ENCODE assay signal across 11 cellular contexts in genomic region chr15:90420488-90420850, GRCh38. TPM values are rescaled to one million over a fixed set of nuclear protein-coding genes. Genes with fewer than 3 reads are reported as not detected.
A peak's percentile ranks its signal among the peaks of the same experiment; 100 is the strongest.
DNase-seq lines count a peak whose midpoint lies in the region; ATAC-seq and TF ChIP-seq lines count a peak whose summit lies in the region.
"Had no signal": no experiment of that assay in that cellular context is flagged by ENCODE, and none has a peak within 500 bp of the region (broad histone marks: within the 10 kb centered on the region; RNA-seq: fewer than 3 reads in every experiment).

No MANE protein-coding gene starts in this region.

- peaks cover 0 to 1% (median 0%) of the 10 kb centered on the region in 7 donors for H3K9me3 Mint-ChIP-seq in CD4-positive, CD25-positive, alpha-beta regulatory T cell
- H3K9me3 Mint-ChIP-seq in progenitor cell of endocrine pancreas (ENCODE audit: low read depth), result peaks cover 3% of the 10 kb centered on the region

- no peak overlapping the region for H3K4me2 ChIP-seq in MM.1S (ENCODE audit: low read depth, low read length)

- no peak for DNase-seq in CD4-positive, CD25-positive, alpha-beta regulatory T cell
- DNase-seq in progenitor cell of endocrine pancreas (ENCODE audit: low spot score, unreplicated experiment) (no peak), MM.1S (no peak), NCI-H146 treated with DMSO at 0.1 percent for 48 hours (lab: John Stamatoyannopoulos, UW; ENCODE audit: unreplicated experiment) (no peak), dermis blood vessel endothelial cell (no peak)
- DNase-seq: activated CD4-positive, alpha-beta T cell treated with anti-CD3 and anti-CD28 coated beads for 4 hours; DND-41 had no signal

- no peaks in the 10 kb centered on the region for H3K9me3 ChIP-seq in CD4-positive, CD25-positive, alpha-beta regulatory T cell (ENCODE audit: control insufficient read depth in 2 of 2, low read length in 2 of 2)
- H3K9me3 ChIP-seq in esophagus (ENCODE audit: control insufficient read depth in 2 of 2, insufficient read depth in 1 of 2, low read depth in 1 of 2, low read length in 1 of 2) (no peaks in the 10 kb centered on the region), MM.1S (replicated peaks; ENCODE audit: insufficient read depth, low read length) (no peaks in the 10 kb centered on the region)

- peaks cover 15% of the 10 kb centered on the region for H3K36me3 Mint-ChIP-seq in CD4-positive, CD25-positive, alpha-beta regulatory T cell
- peaks cover 12% of the 10 kb centered on the region for H3K36me3 Mint-ChIP-seq in progenitor cell of endocrine pancreas (ENCODE audit: insufficient read depth)

- H3K27me3 ChIP-seq in CD4-positive, CD25-positive, alpha-beta regulatory T cell (ENCODE audit: control insufficient read depth, insufficient read depth, low read length), result no peaks in the 10 kb centered on the region
- no peaks in the 10 kb centered on the region for H3K27me3 ChIP-seq in esophagus (ENCODE audit: control insufficient read depth in 1 of 2, insufficient read depth in 2 of 2, low read length in 2 of 2)
- H3K27me3 ChIP-seq in MM.1S (replicated peaks; ENCODE audit: insufficient read depth, low read length), result no peaks in the 10 kb centered on the region

- H2AFZ ChIP-seq in MM.1S (ENCODE audit: low read length), result no peak overlapping the region

- H3F3A ChIP-seq in MM.1S (ENCODE audit: insufficient read depth, low read length), result no peaks in the 10 kb centered on the region

- H3K4me1 ChIP-seq in CD4-positive, CD25-positive, alpha-beta regulatory T cell (ENCODE audit: control insufficient read depth, insufficient read depth, low read length, poor library complexity, severe bottlenecking), result peaks cover 53% of the 10 kb centered on the region
- H3K4me1 ChIP-seq in esophagus (ENCODE audit: control insufficient read depth in 2 of 2, insufficient read depth in 2 of 2, low read length in 1 of 2) (peaks cover 2 to 4% of the 10 kb centered on the region in 2 donors), MM.1S (ENCODE audit: low read length) (no peaks in the 10 kb centered on the region)

- no peak overlapping the region for H3K27ac ChIP-seq in CD4-positive, CD25-positive, alpha-beta regulatory T cell (ENCODE audit: insufficient read depth, low read length, poor library complexity, severe bottlenecking)
- H3K27ac ChIP-seq in esophagus (ENCODE audit: low read depth in 2 of 2, low read length in 1 of 2) (peak overlapping the region; percentile 47 to 81), MM.1S (ENCODE audit: low read length) (no peak overlapping the region)

- H3K4me1 Mint-ChIP-seq in CD4-positive, CD25-positive, alpha-beta regulatory T cell, result peaks cover 33 to 74% (median 59%) of the 10 kb centered on the region in 4 donors
- peaks cover 23% of the 10 kb centered on the region for H3K4me1 Mint-ChIP-seq in progenitor cell of endocrine pancreas (ENCODE audit: low read depth)

- H3K79me2 ChIP-seq in MM.1S (ENCODE audit: low read length), result peaks cover 84% of the 10 kb centered on the region

- TF ChIP-seq CTCF in progenitor cell of endocrine pancreas (IDR thresholded peaks at IDR 0.05; ENCODE audit: unreplicated experiment), result no peak
- TF ChIP-seq CTCF in MM.1S (IDR thresholded peaks at IDR 0.05; ENCODE audit: low read length), result no peak

- peaks cover 4% of the 10 kb centered on the region for H3K36me3 ChIP-seq in CD4-positive, CD25-positive, alpha-beta regulatory T cell (ENCODE audit: control insufficient read depth, insufficient read depth, low read length)
- no peaks in the 10 kb centered on the region for H3K36me3 ChIP-seq in esophagus (ENCODE audit: control insufficient read depth in 2 of 2, insufficient read depth in 2 of 2, low read length in 1 of 2)
- no peaks in the 10 kb centered on the region for H3K36me3 ChIP-seq in MM.1S (replicated peaks; ENCODE audit: insufficient read depth, low read length)

- H4K20me1 ChIP-seq in MM.1S (ENCODE audit: insufficient read depth, low read length), result no peaks in the 10 kb centered on the region

- no peaks in the 10 kb centered on the region for H3K9me2 ChIP-seq in MM.1S (replicated peaks; ENCODE audit: insufficient read depth, low read length)

- no peak for ATAC-seq in CD4-positive, CD25-positive, alpha-beta regulatory T cell (ENCODE audit: low read depth in 2 of 2)
- ATAC-seq in SK-N-SH treated with all-trans-retinoic acid at 6 μM for 48 hours, result peak; percentile 19
- ATAC-seq in GM21717 (IDR thresholded peaks at IDR 0.05; ENCODE audit: unreplicated experiment), result no peak
- ATAC-seq: left lobe of liver had no signal

- H3K27me3 Mint-ChIP-seq in CD4-positive, CD25-positive, alpha-beta regulatory T cell, result no peaks in the 10 kb centered on the region
- no peaks in the 10 kb centered on the region for H3K27me3 Mint-ChIP-seq in progenitor cell of endocrine pancreas

- H3K4me3 Mint-ChIP-seq in CD4-positive, CD25-positive, alpha-beta regulatory T cell, result peak overlapping the region; percentile 8 to 56 (median 35)
- H3K4me3 Mint-ChIP-seq in progenitor cell of endocrine pancreas (ENCODE audit: low read depth), result no peak overlapping the region

- H3K9ac ChIP-seq in MM.1S (ENCODE audit: low read length), result no peak overlapping the region

- H3K27ac Mint-ChIP-seq in CD4-positive, CD25-positive, alpha-beta regulatory T cell, result peak overlapping the region; percentile 49 to 81 (median 65)
- peak overlapping the region; percentile 12 for H3K27ac Mint-ChIP-seq in progenitor cell of endocrine pancreas

- WGBS in esophagus, 2 donors, result 68 to 80% methylated on average over 1 of the region's 1 CpG

- H3K4me3 ChIP-seq in CD4-positive, CD25-positive, alpha-beta regulatory T cell (ENCODE audit: low read depth, low read length), result peak overlapping the region; percentile 58
- H3K4me3 ChIP-seq in esophagus (ENCODE audit: low read depth in 1 of 2, low read length in 2 of 2) (no peak overlapping the region), MM.1S (ENCODE audit: low read length) (no peak overlapping the region)

TF ChIP-seq in SK-N-SH treated with all-trans-retinoic acid at 6 μM for 48 hours, 23 proteins besides CTCF, POLR2A, EP300 and RAD21 (continues in another document):
- TF ChIP-seq ARNTL (CRISPR knock-in tag; IDR thresholded peaks at IDR 0.05; ENCODE audit: borderline replicate concordance, low read depth) (no peak), TCF4 (CRISPR knock-in tag; IDR thresholded peaks at IDR 0.05; ENCODE audit: borderline replicate concordance) (no peak), OSR1 (CRISPR knock-in tag; IDR thresholded peaks at IDR 0.05) (no peak), CREB5 (CRISPR knock-in tag; IDR thresholded peaks at IDR 0.05; ENCODE audit: low read depth) (no peak), ZNF8 (CRISPR knock-in tag; IDR thresholded peaks at IDR 0.05) (no peak), BACH2 (CRISPR knock-in tag; IDR thresholded peaks at IDR 0.05; ENCODE audit: borderline replicate concordance) (no peak)
- TF ChIP-seq, protein P1, sequence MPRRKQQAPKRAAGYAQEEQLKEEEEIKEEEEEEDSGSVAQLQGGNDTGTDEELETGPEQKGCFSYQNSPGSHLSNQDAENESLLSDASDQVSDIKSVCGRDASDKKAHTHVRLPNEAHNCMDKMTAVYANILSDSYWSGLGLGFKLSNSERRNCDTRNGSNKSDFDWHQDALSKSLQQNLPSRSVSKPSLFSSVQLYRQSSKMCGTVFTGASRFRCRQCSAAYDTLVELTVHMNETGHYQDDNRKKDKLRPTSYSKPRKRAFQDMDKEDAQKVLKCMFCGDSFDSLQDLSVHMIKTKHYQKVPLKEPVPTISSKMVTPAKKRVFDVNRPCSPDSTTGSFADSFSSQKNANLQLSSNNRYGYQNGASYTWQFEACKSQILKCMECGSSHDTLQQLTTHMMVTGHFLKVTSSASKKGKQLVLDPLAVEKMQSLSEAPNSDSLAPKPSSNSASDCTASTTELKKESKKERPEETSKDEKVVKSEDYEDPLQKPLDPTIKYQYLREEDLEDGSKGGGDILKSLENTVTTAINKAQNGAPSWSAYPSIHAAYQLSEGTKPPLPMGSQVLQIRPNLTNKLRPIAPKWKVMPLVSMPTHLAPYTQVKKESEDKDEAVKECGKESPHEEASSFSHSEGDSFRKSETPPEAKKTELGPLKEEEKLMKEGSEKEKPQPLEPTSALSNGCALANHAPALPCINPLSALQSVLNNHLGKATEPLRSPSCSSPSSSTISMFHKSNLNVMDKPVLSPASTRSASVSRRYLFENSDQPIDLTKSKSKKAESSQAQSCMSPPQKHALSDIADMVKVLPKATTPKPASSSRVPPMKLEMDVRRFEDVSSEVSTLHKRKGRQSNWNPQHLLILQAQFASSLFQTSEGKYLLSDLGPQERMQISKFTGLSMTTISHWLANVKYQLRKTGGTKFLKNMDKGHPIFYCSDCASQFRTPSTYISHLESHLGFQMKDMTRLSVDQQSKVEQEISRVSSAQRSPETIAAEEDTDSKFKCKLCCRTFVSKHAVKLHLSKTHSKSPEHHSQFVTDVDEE (CRISPR knock-in tag; IDR thresholded peaks at IDR 0.05), result no peak
- TF ChIP-seq, protein P2, sequence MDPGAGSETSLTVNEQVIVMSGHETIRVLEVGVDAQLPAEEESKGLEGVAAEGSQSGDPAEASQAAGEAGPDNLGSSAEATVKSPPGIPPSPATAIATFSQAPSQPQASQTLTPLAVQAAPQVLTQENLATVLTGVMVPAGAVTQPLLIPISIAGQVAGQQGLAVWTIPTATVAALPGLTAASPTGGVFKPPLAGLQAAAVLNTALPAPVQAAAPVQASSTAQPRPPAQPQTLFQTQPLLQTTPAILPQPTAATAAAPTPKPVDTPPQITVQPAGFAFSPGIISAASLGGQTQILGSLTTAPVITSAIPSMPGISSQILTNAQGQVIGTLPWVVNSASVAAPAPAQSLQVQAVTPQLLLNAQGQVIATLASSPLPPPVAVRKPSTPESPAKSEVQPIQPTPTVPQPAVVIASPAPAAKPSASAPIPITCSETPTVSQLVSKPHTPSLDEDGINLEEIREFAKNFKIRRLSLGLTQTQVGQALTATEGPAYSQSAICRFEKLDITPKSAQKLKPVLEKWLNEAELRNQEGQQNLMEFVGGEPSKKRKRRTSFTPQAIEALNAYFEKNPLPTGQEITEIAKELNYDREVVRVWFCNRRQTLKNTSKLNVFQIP (CRISPR knock-in tag; IDR thresholded peaks at IDR 0.05; ENCODE audit: borderline replicate concordance, low read depth), result no peak

RNA-seq across cellular contexts. Expression of gene IQGAP1, which starts 32.4 kb away (rescaled TPM):
- total RNA-seq in CD4-positive, CD25-positive, alpha-beta regulatory T cell, result 198 TPM
- 100 to 1,000 TPM in 3 of 4 donors, 10 to 100 TPM in 1; 98.2 to 147 (median 123) TPM for polyA plus RNA-seq in CD4-positive, CD25-positive, alpha-beta regulatory T cell
- polyA plus RNA-seq in esophagus, result 100 to 1,000 TPM in 1 of 2 donors, 10 to 100 TPM in 1; 68.4 to 106 TPM
- total RNA-seq in progenitor cell of endocrine pancreas (141 and 142 TPM in 2 replicates), dermis blood vessel endothelial cell (233 and 524 TPM in 2 replicates)

Comparison
In these comparisons a context has a peak if more than half of its experiments do, and no peak if none do; other contexts are left out.
1. H3K27ac ChIP-seq: peak in esophagus (2 of 2); none in CD4-positive, CD25-positive, alpha-beta regulatory T cell (single experiment) and MM.1S (single experiment).